8 cellular contexts compared by ENCODE assay signal in genomic region chr10:87094373-87095240, GRCh38. TPM values are rescaled to one million over a fixed set of nuclear protein-coding genes. Genes with fewer than 3 reads are reported as not detected.
DNase-seq lines count a peak whose midpoint lies in the region; ATAC-seq and TF ChIP-seq lines count a peak whose summit lies in the region.

TSS of gene GLUD1 (minus strand) at chr10:87094843. CDS start at chr10:87094769, 74 bp downstream.
TSS of gene SHLD2 (plus strand) at chr10:87095206. CDS start at chr10:87151355, 56,149 bp downstream.

- peak; percentile 91 for DNase-seq in EH (ENCODE audit: low read depth)
- peak; percentile 92 for DNase-seq in Karpas-422
- DNase-seq in SJCRH30: peak; percentile 86 to 89
- DNase-seq in activated gamma-delta T cell treated with anti-CD3 and anti-CD28 coated beads, Interleukin-2, amount 50 U/mL, for 16 hours (ENCODE audit: low read depth): peak; percentile 74
- DNase-seq in foreskin melanocyte: peak; percentile 84

- H4K20me1 ChIP-seq in Karpas-422 (ENCODE audit: insufficient read depth, low read depth, low read length): peaks cover 18% of the 10 kb centered on the region; the same call in 1 of the 2 replicates

- H3K9me3 ChIP-seq in Karpas-422 (ENCODE audit: low read length): no peaks in the 10 kb centered on the region
- H3K9me3 ChIP-seq in SJCRH30 (replicated peaks): no peaks in the 10 kb centered on the region
- H3K9me3 ChIP-seq in neuron (ENCODE audit: low read length): no peaks in the 10 kb centered on the region

- H3K4me3 ChIP-seq in Karpas-422 (ENCODE audit: low read length) (peak within 1 kb of the TSS; percentile 83), SJCRH30 (peak within 1 kb of the TSS; percentile 77), neuron (ENCODE audit: low read length) (peak within 1 kb of the TSS; percentile 84)

- H3K27me3 ChIP-seq in Karpas-422 (ENCODE audit: low read length) (no peaks in the 10 kb centered on the region), SJCRH30 (no peaks in the 10 kb centered on the region), neuron (ENCODE audit: insufficient read depth, low read length) (no peaks in the 10 kb centered on the region)

- peak within 1 kb of the TSS; percentile 66 for H3K27ac ChIP-seq in Karpas-422 (ENCODE audit: low read length)
- peak within 1 kb of the TSS; percentile 91 for H3K27ac ChIP-seq in SJCRH30

- H3K9ac ChIP-seq in Karpas-422 (ENCODE audit: low read length): peak within 1 kb of the TSS; percentile 80

- H2AFZ ChIP-seq in Karpas-422 (ENCODE audit: low read length) (peak within 1 kb of the TSS; percentile 67; the same call in 1 of the 2 replicates), neuron (ENCODE audit: low read depth, low read length) (peak within 1 kb of the TSS; percentile 70)

- ATAC-seq in GM21786 (IDR thresholded peaks at IDR 0.05; ENCODE audit: unreplicated experiment): peak; percentile 58

- peak within 1 kb of the TSS; percentile 71 for H3K4me2 ChIP-seq in Karpas-422 (ENCODE audit: low read depth, low read length, poor library complexity, severe bottlenecking)

- TF ChIP-seq CTCF in subcutaneous adipose tissue (IDR thresholded peaks at IDR 0.05; ENCODE audit: low read depth): no peak

- no peaks in the 10 kb centered on the region for H3K9me2 ChIP-seq in Karpas-422 (replicated peaks; ENCODE audit: insufficient read depth, low read length)

- H3K79me2 ChIP-seq in Karpas-422 (ENCODE audit: low read length): peaks cover 69% of the 10 kb centered on the region

- peaks cover 6% of the 10 kb centered on the region for H3K36me3 ChIP-seq in Karpas-422 (ENCODE audit: insufficient read depth, low read length)
- H3K36me3 ChIP-seq in SJCRH30: peaks cover 6% of the 10 kb centered on the region
- peaks cover 13% of the 10 kb centered on the region for H3K36me3 ChIP-seq in neuron (ENCODE audit: insufficient read depth, low read length)

- H3K4me1 ChIP-seq in Karpas-422 (ENCODE audit: low read length): peaks cover 40% of the 10 kb centered on the region
- H3K4me1 ChIP-seq in SJCRH30: peaks cover 4% of the 10 kb centered on the region; the same call in 1 of the 2 replicates
- peaks cover 36% of the 10 kb centered on the region for H3K4me1 ChIP-seq in neuron (ENCODE audit: insufficient read depth, low read length)

RNA-seq across cellular contexts. Expression of gene GLUD1, which starts in this region (rescaled TPM):
- total RNA-seq in Karpas-422 (2014; rRNA removed; shearing (Covaris generic); ENCODE audit: low replicate concordance): 74.6 and 76.0 TPM in 2 replicates
- 152 and 155 TPM in 2 replicates for total RNA-seq in SJCRH30 (2014; rRNA removed; shearing (Covaris generic))
- total RNA-seq in subcutaneous adipose tissue: 100 to 1,000 TPM; 127 to 237 (median 183) TPM

RNA-seq across cellular contexts. Expression of gene SHLD2, which starts in this region (rescaled TPM):
- 12.0 and 21.4 TPM in 2 replicates for total RNA-seq in Karpas-422 (2014; rRNA removed; shearing (Covaris generic); ENCODE audit: low replicate concordance)
- total RNA-seq in SJCRH30 (2014; rRNA removed; shearing (Covaris generic)): 39.2 and 42.9 TPM in 2 replicates
- total RNA-seq in subcutaneous adipose tissue: 10 to 100 TPM; 28.9 to 69.5 (median 37.2) TPM

Comparison
In these comparisons a context has a peak if more than half of its experiments do, and no peak if none do; other contexts are left out.
1. Peak in every context shown above with its lines: DNase-seq, ATAC-seq, H3K4me3 ChIP-seq and H3K27ac ChIP-seq.